Comparison of ENCODE assay signal across 20 cellular contexts in the genomic region with DNA sequence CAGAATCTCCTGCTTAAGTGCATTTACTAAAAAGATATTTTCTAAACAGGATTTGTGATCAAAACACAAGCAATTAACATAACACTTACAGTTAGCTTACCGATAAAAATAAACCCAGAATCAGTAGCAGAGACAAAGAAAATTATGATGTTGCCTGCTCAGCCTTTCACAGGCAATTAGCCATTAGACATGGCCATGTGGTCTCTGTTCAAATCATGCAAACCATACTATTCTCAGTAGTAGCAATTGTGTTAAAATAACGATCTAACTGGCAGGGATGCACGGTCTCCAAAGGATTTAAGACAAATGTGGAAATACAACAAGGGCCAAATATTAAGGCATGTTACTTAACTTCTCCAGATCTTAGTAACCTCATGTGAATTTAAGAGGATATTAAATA. TPM values are rescaled to one million over a fixed set of nuclear protein-coding genes. Genes with fewer than 3 reads are reported as not detected.
DNase-seq lines count a peak whose midpoint lies in the region; ATAC-seq and FAIRE-seq lines count a peak whose summit lies in the region.
"Had no signal": no experiment of that assay in that cellular context is flagged by ENCODE, and none has a peak within 500 bp of the region (broad histone marks: within the 10 kb centered on the region; RNA-seq: fewer than 3 reads in every experiment).

No MANE protein-coding gene starts in this region.

- peaks cover 48% of the 10 kb centered on the region for H3K36me3 Mint-ChIP-seq in activated T-helper 17 cell treated with anti-CD3 and anti-CD28 coated beads, Interleukin-2, amount 50 U/mL, for 72 hours (ENCODE audit: low read depth)
- peaks cover 5% of the 10 kb centered on the region for H3K36me3 Mint-ChIP-seq in natural killer cell treated with Interleukin-12 subunit alpha and Interleukin-12 subunit beta and Interleukin-15 and Interleukin-18, amount 100 ng/mL, for 72 hours

- no peaks in the 10 kb centered on the region for H3K27me3 Mint-ChIP-seq in activated T-helper 17 cell treated with anti-CD3 and anti-CD28 coated beads, Interleukin-2, amount 50 U/mL, for 72 hours
- no peaks in the 10 kb centered on the region for H3K27me3 Mint-ChIP-seq in natural killer cell treated with Interleukin-12 subunit alpha and Interleukin-12 subunit beta and Interleukin-15 and Interleukin-18, amount 100 ng/mL, for 72 hours
- H3K27me3 Mint-ChIP-seq: activated naive CD8-positive, alpha-beta T cell treated with anti-CD3 and anti-CD28 coated beads, Interleukin-2, amount 50 U/mL, for 24 hours had no signal

- peaks cover 30% of the 10 kb centered on the region for H3K4me1 Mint-ChIP-seq in activated T-helper 17 cell treated with anti-CD3 and anti-CD28 coated beads, Interleukin-2, amount 50 U/mL, for 72 hours
- peaks cover 41 to 63% of the 10 kb centered on the region in 2 donors for H3K4me1 Mint-ChIP-seq in natural killer cell treated with Interleukin-12 subunit alpha and Interleukin-12 subunit beta and Interleukin-15 and Interleukin-18, amount 100 ng/mL, for 72 hours (ENCODE audit: low read depth in 2 of 2)

- H3K27ac Mint-ChIP-seq in activated T-helper 17 cell treated with anti-CD3 and anti-CD28 coated beads, Interleukin-2, amount 50 U/mL, for 72 hours = peak overlapping the region; percentile 51
- peak overlapping the region; percentile 24 to 31 for H3K27ac Mint-ChIP-seq in natural killer cell treated with Interleukin-12 subunit alpha and Interleukin-12 subunit beta and Interleukin-15 and Interleukin-18, amount 100 ng/mL, for 72 hours
- H3K27ac Mint-ChIP-seq: activated naive CD8-positive, alpha-beta T cell treated with anti-CD3 and anti-CD28 coated beads, Interleukin-2, amount 50 U/mL, for 24 hours had no signal

- peak; percentile 69 for FAIRE-seq in GM19239 (lab: Jason Lieb, UNC)
- FAIRE-seq: D721Med had no signal

- ATAC-seq in activated T-helper 17 cell treated with anti-CD3 and anti-CD28 coated beads, Interleukin-2, amount 50 U/mL, for 72 hours (replicated peaks) = no peak
- ATAC-seq in natural killer cell treated with Interleukin-12 subunit alpha and Interleukin-12 subunit beta and Interleukin-15 and Interleukin-18, amount 100 ng/mL, for 72 hours = no peak
- ATAC-seq in GM19324 (IDR thresholded peaks at IDR 0.05; ENCODE audit: low FRiP score, unreplicated experiment) = no peak
- ATAC-seq: activated naive CD8-positive, alpha-beta T cell treated with anti-CD3 and anti-CD28 coated beads, Interleukin-2, amount 50 U/mL, for 24 hours had no signal

- no peaks in the 10 kb centered on the region for H3K9me3 Mint-ChIP-seq in activated T-helper 17 cell treated with anti-CD3 and anti-CD28 coated beads, Interleukin-2, amount 50 U/mL, for 72 hours
- H3K9me3 Mint-ChIP-seq in natural killer cell treated with Interleukin-12 subunit alpha and Interleukin-12 subunit beta and Interleukin-15 and Interleukin-18, amount 100 ng/mL, for 72 hours = no peaks in the 10 kb centered on the region
- H3K9me3 Mint-ChIP-seq: activated naive CD8-positive, alpha-beta T cell treated with anti-CD3 and anti-CD28 coated beads, Interleukin-2, amount 50 U/mL, for 24 hours had no signal

- peak; percentile 4 to 54 for DNase-seq in NCI-H2081 (lab: John Stamatoyannopoulos, UW)
- DNase-seq in NCI-H2081 treated with DMSO at 0.1 percent for 48 hours (lab: John Stamatoyannopoulos, UW) = no peak
- no peak for DNase-seq in GM19239 (ENCODE audit: insufficient read length, low spot score)
- DNase-seq in natural killer cell treated with Interleukin-12 subunit alpha and Interleukin-12 subunit beta and Interleukin-15 and Interleukin-18, amount 100 ng/mL, for 72 hours (ENCODE audit: low spot score) = no peak
- no peak for DNase-seq in stimulated activated CD4-positive, alpha-beta T cell treated with anti-CD3 and anti-CD28 coated beads, Interleukin-2, amount 100 ng/mL, for 24 hours
- DNase-seq in NCI-H1417 treated with DMSO at 0.1 percent for 48 hours (lab: John Stamatoyannopoulos, UW) = no peak
- DNase-seq: 8988T; activated naive CD8-positive, alpha-beta T cell treated with anti-CD3 and anti-CD28 coated beads, Interleukin-2, amount 50 U/mL, for 24 hours; cortex of kidney; IMR-90; left ventricle myocardium inferior; MG63; NCI-H446; NK-92 treated with Interleukin-12 subunit alpha and Interleukin-12 subunit beta, amount 100 ng/mL, for 24 hours; RPMI8226; stimulated activated CD4-positive, alpha-beta T cell treated with anti-CD3 and anti-CD28 coated beads, Interleukin-4, amount 100 ng/mL, for 24 hours; upper lobe of left lung had no signal

- H3K4me3 Mint-ChIP-seq in activated T-helper 17 cell treated with anti-CD3 and anti-CD28 coated beads, Interleukin-2, amount 50 U/mL, for 72 hours = no peak overlapping the region
- no peak overlapping the region for H3K4me3 Mint-ChIP-seq in natural killer cell treated with Interleukin-12 subunit alpha and Interleukin-12 subunit beta and Interleukin-15 and Interleukin-18, amount 100 ng/mL, for 72 hours
- H3K4me3 Mint-ChIP-seq: activated naive CD8-positive, alpha-beta T cell treated with anti-CD3 and anti-CD28 coated beads, Interleukin-2, amount 50 U/mL, for 24 hours had no signal

RNA-seq across cellular contexts. Expression of a gene that starts 59.6 kb away (rescaled TPM):
- 100 to 1,000 TPM in 1 of 2 donors, 10 to 100 TPM in 1; 83.5 to 117 TPM for total RNA-seq in activated T-helper 17 cell treated with anti-CD3 and anti-CD28 coated beads, Interleukin-2, amount 50 U/mL, for 72 hours
- 100 to 1,000 TPM; 123 to 143 TPM for total RNA-seq in natural killer cell treated with Interleukin-12 subunit alpha and Interleukin-12 subunit beta and Interleukin-15 and Interleukin-18, amount 100 ng/mL, for 72 hours

Comparison
In these comparisons a context has a peak if more than half of its experiments do, and no peak if none do; other contexts are left out.
1. DNase-seq: peak in NCI-H2081 (2 of 2); none in NCI-H2081 treated with DMSO at 0.1 percent for 48 hours (single experiment), GM19239 (single experiment), natural killer cell treated with Interleukin-12 subunit alpha and Interleukin-12 subunit beta and Interleukin-15 and Interleukin-18, amount 100 ng/mL, for 72 hours (single experiment), stimulated activated CD4-positive, alpha-beta T cell treated with anti-CD3 and anti-CD28 coated beads, Interleukin-2, amount 100 ng/mL, for 24 hours (0 of 2) and NCI-H1417 treated with DMSO at 0.1 percent for 48 hours (single experiment).